ENCODE assay signal across 1 cellular context in the genomic region with DNA sequence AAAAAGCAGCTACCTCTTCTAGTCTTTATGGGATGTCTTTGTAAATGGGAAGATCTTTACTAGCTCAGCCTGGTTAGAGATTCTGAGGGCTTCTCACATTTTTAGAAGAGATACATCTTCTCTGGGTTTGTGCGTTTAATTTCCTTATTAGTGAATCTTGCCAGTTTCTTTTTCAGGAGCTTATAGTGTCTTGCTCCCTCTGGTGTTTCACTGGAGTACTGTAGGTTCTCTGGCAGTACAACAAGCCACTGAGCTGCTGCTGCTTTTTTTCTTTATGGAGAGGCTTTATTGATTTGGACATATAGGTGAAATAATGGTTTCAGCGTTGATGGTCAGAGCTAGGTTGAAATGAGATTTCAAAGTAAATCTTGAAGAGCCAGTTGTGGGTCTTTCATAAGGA.
TF ChIP-seq lines count a peak whose summit lies in the region.

No MANE protein-coding gene starts in this region.

TF ChIP-seq in GM23338, 12 proteins besides CTCF, POLR2A, EP300 and RAD21 (continued from another document):
- TF ChIP-seq CREB1 (CRISPR knock-in tag; IDR thresholded peaks at IDR 0.05; ENCODE audit: low read depth): no peak
- no peak for TF ChIP-seq ZNF114 (CRISPR knock-in tag; IDR thresholded peaks at IDR 0.05)
- no peak for TF ChIP-seq STAT1 (IDR thresholded peaks at IDR 0.05; ENCODE audit: unreplicated experiment)
- no peak for TF ChIP-seq JUNB (IDR thresholded peaks at IDR 0.05; ENCODE audit: unreplicated experiment)
- TF ChIP-seq, protein P1, sequence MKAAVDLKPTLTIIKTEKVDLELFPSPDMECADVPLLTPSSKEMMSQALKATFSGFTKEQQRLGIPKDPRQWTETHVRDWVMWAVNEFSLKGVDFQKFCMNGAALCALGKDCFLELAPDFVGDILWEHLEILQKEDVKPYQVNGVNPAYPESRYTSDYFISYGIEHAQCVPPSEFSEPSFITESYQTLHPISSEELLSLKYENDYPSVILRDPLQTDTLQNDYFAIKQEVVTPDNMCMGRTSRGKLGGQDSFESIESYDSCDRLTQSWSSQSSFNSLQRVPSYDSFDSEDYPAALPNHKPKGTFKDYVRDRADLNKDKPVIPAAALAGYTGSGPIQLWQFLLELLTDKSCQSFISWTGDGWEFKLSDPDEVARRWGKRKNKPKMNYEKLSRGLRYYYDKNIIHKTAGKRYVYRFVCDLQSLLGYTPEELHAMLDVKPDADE (IDR thresholded peaks at IDR 0.05): no peak
TF ChIP-seq in GM23338: peak in this region for 0.
